ENCODE assay signal across 17 cellular contexts in the genomic region with DNA sequence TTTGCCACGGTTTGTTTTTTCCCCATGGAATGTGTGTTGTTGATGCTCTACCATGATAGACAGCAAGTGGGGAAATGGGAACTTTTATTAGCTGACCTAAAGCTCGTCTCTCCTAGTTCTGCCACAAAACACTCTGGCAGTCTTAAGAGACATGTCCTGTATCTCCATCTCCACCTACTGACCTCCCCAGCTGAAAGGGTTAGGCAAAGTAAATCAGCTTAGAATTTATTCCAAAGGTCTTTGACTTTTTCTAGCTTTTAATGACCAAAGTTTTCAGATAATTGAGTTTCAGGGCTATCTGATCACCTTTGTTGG. TPM values are rescaled to one million over a fixed set of nuclear protein-coding genes. Genes with fewer than 3 reads are reported as not detected.
DNase-seq lines count a peak whose midpoint lies in the region; ATAC-seq and TF ChIP-seq lines count a peak whose summit lies in the region.
"Had no signal": no experiment of that assay in that cellular context is flagged by ENCODE, and none has a peak within 500 bp of the region (broad histone marks: within the 10 kb centered on the region; RNA-seq: fewer than 3 reads in every experiment).

No MANE protein-coding gene starts in this region.

- intact Hi-C loops in ascending aorta (cut with DNase I): no loop called here
- intact Hi-C loops in mucosa of descending colon (cut with DNase I, micrococcal nuclease): no loop called here
- intact Hi-C loops in transverse colon (cut with DNase I; ENCODE audit: low total_unique reads): no loop called here

- H3K4me3 ChIP-seq in ascending aorta (no peak overlapping the region), mucosa of descending colon (no peak overlapping the region), transverse colon (no peak overlapping the region)
- H3K4me3 ChIP-seq: MG63, PC-9 had no signal

- 14 to 27% methylated on average over 2 of the region's 2 CpGs for WGBS in transverse colon (ENCODE audit: low coverage in 1 of 2), 2 donors

- no peak for TF ChIP-seq EP300 in transverse colon (IDR thresholded peaks at IDR 0.05; ENCODE audit: low read depth)

- H3K9me3 ChIP-seq in ascending aorta (no peaks in the 10 kb centered on the region), mucosa of descending colon (no peaks in the 10 kb centered on the region), transverse colon (no peaks in the 10 kb centered on the region)

- in situ Hi-C loops in transverse colon (cut with MboI; ENCODE audit: low pct_ligation_motif_present in 1 of 4, low pct_unique_long_range_greater_than_20kb in 1 of 4, low sequenced_read_pairs in 3 of 4): no loop called here

- no peaks in the 10 kb centered on the region for H3K27me3 ChIP-seq in ascending aorta
- H3K27me3 ChIP-seq in transverse colon: no peaks in the 10 kb centered on the region
- H3K27me3 ChIP-seq: MG63 had no signal

- DNase-seq in ascending aorta (ENCODE audit: low spot score in 2 of 2) (no peak), epithelial cell of prostate (ENCODE audit: low read depth, low spot score) (no peak), mucosa of descending colon (no peak), transverse colon (no peak), Ammon's horn (ENCODE audit: low spot score) (no peak)
- no peak for DNase-seq in activated T-cell treated with anti-CD3 and anti-CD28 coated beads, Interleukin-2, amount 50 U/mL, for 48 hours
- DNase-seq: ACHN; CD4-positive, alpha-beta T cell; GOT3; MG63; NCI-H1092 treated with DMSO at 0.1 percent for 48 hours; NCI-H1694; NCI-H345; NCI-H526 treated with DMSO at 0.1 percent for 48 hours; PC-9 had no signal

- TF ChIP-seq CTCF in ascending aorta (IDR thresholded peaks at IDR 0.05) (no peak), mucosa of descending colon (IDR thresholded peaks at IDR 0.05) (no peak), transverse colon (IDR thresholded peaks at IDR 0.05) (no peak)

- no peaks in the 10 kb centered on the region for H3K36me3 ChIP-seq in ascending aorta
- H3K36me3 ChIP-seq in mucosa of descending colon (ENCODE audit: low read depth): no peaks in the 10 kb centered on the region
- H3K36me3 ChIP-seq in transverse colon: no peaks in the 10 kb centered on the region
- H3K36me3 ChIP-seq: MG63 had no signal

- H3K4me1 ChIP-seq in ascending aorta (peaks cover 0 to 21% of the 10 kb centered on the region in 2 donors), mucosa of descending colon (ENCODE audit: low read depth) (no peaks in the 10 kb centered on the region), transverse colon (peaks cover 0 to 14% (median 8%) of the 10 kb centered on the region in 4 donors)

- no peak for TF ChIP-seq POLR2A in transverse colon (IDR thresholded peaks at IDR 0.05)

- ATAC-seq in mucosa of descending colon (peak; percentile 53), HG03521 (IDR thresholded peaks at IDR 0.05; ENCODE audit: unreplicated experiment) (no peak)

- H3K27ac ChIP-seq in ascending aorta (peak overlapping the region; percentile 69 to 71), epithelial cell of prostate (peak overlapping the region; percentile 29), transverse colon (peak overlapping the region; percentile 26 to 82 (median 65))
- H3K27ac ChIP-seq: KMS-11, PC-9 had no signal

RNA-seq across cellular contexts. Expression of a gene that starts 9.4 kb away (rescaled TPM):
- total RNA-seq in ascending aorta (25.7 TPM), mucosa of descending colon (100 to 1,000 TPM in 1 of 3 donors, 10 to 100 TPM in 2; 76.1 to 119 (median 98.5) TPM), transverse colon (10 to 100 TPM; 27.9 to 74.2 (median 52.1) TPM)

RNA-seq across cellular contexts. Expression of a gene that starts 52.4 kb away (rescaled TPM):
- 0.53 TPM for total RNA-seq in ascending aorta
- 10 to 100 TPM in 1 of 3 donors, 1 to 10 TPM in 2; 2.7 to 10.8 (median 4.7) TPM for total RNA-seq in mucosa of descending colon
- 1 to 10 TPM in 2 of 4 donors, under 1 TPM in 1, not detected in 1; 0.80 to 3.5 (median 3.5) TPM for total RNA-seq in transverse colon
- total RNA-seq: CD4-positive, alpha-beta T cell had no signal
